Comparison of ENCODE assay signal across 1 cellular context in the genomic region with DNA sequence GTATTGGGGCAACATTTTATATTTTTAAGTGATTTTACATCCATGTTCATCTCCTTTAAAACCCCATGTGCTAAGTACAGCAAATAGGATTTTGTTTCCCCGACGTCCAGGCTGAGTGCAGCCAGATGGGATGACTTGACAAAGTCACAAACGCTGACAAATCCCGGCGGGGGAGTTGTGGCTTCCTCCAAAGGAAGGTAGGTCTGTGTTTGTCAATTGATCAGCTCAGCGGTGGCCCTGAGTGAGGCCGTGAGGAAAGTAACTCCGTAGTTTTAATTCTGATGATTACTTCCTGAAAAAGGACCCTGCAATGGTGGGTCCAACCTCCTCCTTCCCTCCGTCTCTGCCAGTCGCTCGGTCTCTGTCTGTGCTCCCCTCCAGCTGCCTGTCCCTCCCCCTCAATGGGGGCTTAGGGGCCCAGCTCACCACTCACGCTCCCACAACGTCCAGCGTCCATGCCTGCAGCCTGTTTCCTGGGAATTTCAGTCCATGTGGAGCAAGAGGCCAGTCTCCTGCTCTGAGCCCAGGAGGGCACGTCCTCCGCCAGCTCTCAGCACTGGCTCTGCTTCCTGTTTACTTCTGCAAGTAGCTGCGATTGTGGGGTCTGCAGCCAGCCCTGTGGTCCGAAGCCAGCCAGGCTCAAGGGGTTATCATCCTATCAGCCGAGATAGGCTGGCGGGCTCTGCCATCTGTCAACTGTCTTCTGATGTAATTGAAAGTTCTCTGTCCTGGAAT.
TF ChIP-seq lines count a peak whose summit lies in the region.

No MANE protein-coding gene starts in this region.

TF ChIP-seq in K562, 482 proteins besides CTCF, POLR2A, EP300 and RAD21 (continued from another document):
- TF ChIP-seq, protein P1, sequence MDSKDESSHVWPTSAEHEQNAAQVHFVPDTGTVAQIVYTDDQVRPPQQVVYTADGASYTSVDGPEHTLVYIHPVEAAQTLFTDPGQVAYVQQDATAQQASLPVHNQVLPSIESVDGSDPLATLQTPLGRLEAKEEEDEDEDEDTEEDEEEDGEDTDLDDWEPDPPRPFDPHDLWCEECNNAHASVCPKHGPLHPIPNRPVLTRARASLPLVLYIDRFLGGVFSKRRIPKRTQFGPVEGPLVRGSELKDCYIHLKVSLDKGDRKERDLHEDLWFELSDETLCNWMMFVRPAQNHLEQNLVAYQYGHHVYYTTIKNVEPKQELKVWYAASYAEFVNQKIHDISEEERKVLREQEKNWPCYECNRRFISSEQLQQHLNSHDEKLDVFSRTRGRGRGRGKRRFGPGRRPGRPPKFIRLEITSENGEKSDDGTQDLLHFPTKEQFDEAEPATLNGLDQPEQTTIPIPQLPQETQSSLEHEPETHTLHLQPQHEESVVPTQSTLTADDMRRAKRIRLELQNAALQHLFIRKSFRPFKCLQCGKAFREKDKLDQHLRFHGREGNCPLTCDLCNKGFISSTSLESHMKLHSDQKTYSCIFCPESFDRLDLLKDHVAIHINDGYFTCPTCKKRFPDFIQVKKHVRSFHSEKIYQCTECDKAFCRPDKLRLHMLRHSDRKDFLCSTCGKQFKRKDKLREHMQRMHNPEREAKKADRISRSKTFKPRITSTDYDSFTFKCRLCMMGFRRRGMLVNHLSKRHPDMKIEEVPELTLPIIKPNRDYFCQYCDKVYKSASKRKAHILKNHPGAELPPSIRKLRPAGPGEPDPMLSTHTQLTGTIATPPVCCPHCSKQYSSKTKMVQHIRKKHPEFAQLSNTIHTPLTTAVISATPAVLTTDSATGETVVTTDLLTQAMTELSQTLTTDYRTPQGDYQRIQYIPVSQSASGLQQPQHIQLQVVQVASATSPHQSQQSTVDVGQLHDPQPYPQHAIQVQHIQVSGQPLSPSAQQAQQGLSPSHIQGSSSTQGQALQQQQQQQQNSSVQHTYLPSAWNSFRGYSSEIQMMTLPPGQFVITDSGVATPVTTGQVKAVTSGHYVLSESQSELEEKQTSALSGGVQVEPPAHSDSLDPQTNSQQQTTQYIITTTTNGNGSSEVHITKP (IDR thresholded peaks at IDR 0.05; ENCODE audit: partially characterized antibody) = peak; percentile 34
- TF ChIP-seq SP2 (IDR thresholded peaks at IDR 0.05; ENCODE audit: extremely low read depth, low read depth, low read length, poor library complexity, severe bottlenecking) (no peak), THRB (CRISPR knock-in tag; conservative IDR thresholded peaks at IDR 0.05) (no peak), PYGO2 (tag; IDR thresholded peaks at IDR 0.05) (no peak), MAFK (IDR thresholded peaks at IDR 0.05; ENCODE audit: low read length) (peak; percentile 39; the same call in 1 of the 2 replicates), RNF219 (CRISPR knock-in tag; IDR thresholded peaks at IDR 0.05) (no peak), ATF3 (IDR thresholded peaks at IDR 0.05) (no peak), ATF3 (CRISPR knock-in tag; conservative IDR thresholded peaks at IDR 0.05) (no peak), ZNF324 (CRISPR knock-in tag; IDR thresholded peaks at IDR 0.05) (no peak), RCOR1 (IDR thresholded peaks at IDR 0.05; ENCODE audit: borderline replicate concordance in 1 of 2, low read depth in 2 of 2, low read length in 2 of 2) (no peak), ZNF280B (CRISPR knock-in tag; IDR thresholded peaks at IDR 0.05) (no peak), CBX5 (IDR thresholded peaks at IDR 0.05; ENCODE audit: borderline replicate concordance, low read depth) (no peak), HMG20A (CRISPR knock-in tag; conservative IDR thresholded peaks at IDR 0.05) (no peak), MAFF (IDR thresholded peaks at IDR 0.05; ENCODE audit: low read length) (peak; percentile 45; the same call in 1 of the 2 replicates), RBM22 (IDR thresholded peaks at IDR 0.05; ENCODE audit: low read depth, low read length, poor library complexity, severe bottlenecking) (no peak), MECOM (CRISPR knock-in tag; IDR thresholded peaks at IDR 0.05) (no peak)
- TF ChIP-seq, protein P2, sequence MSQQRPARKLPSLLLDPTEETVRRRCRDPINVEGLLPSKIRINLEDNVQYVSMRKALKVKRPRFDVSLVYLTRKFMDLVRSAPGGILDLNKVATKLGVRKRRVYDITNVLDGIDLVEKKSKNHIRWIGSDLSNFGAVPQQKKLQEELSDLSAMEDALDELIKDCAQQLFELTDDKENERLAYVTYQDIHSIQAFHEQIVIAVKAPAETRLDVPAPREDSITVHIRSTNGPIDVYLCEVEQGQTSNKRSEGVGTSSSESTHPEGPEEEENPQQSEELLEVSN (IDR thresholded peaks at IDR 0.05; ENCODE audit: borderline replicate concordance in 1 of 2, extremely low read depth in 1 of 2, insufficient read depth in 1 of 2, insufficient read length in 1 of 2, low read depth in 1 of 2, low read length in 1 of 2, poor library complexity in 1 of 2, severe bottlenecking in 1 of 2) = peak in 1 of 2 experiments; percentile 20
- TF ChIP-seq, protein P3, sequence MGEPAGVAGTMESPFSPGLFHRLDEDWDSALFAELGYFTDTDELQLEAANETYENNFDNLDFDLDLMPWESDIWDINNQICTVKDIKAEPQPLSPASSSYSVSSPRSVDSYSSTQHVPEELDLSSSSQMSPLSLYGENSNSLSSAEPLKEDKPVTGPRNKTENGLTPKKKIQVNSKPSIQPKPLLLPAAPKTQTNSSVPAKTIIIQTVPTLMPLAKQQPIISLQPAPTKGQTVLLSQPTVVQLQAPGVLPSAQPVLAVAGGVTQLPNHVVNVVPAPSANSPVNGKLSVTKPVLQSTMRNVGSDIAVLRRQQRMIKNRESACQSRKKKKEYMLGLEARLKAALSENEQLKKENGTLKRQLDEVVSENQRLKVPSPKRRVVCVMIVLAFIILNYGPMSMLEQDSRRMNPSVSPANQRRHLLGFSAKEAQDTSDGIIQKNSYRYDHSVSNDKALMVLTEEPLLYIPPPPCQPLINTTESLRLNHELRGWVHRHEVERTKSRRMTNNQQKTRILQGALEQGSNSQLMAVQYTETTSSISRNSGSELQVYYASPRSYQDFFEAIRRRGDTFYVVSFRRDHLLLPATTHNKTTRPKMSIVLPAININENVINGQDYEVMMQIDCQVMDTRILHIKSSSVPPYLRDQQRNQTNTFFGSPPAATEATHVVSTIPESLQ (CRISPR knock-in tag; IDR thresholded peaks at IDR 0.05) = no peak
